28 cellular contexts compared by ENCODE assay signal in the genomic region with DNA sequence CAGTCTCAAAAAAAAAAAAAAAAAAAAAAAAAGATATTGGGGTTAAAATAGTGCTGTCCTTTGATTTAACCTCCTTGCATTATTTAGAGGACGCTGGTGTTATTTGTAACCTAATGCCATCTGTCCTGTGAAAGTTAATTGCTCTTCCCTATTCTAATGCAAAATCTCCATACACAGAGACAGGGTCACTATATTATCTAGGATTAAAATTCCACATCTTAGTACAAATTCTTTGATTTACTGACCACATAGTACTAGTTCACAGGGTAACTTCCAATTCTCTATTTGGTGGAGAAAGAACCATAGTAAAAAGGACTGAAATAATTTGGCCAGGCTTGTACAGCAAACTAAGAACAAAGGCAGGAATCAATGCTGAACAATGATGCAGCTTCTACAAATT.
"Had no signal": no experiment of that assay in that cellular context is flagged by ENCODE, and none has a peak within 500 bp of the region (broad histone marks: within the 10 kb centered on the region; RNA-seq: fewer than 3 reads in every experiment).

No MANE protein-coding gene starts in this region.

- H3K36me3 ChIP-seq: neural progenitor cell, ovary, right lobe of liver, sigmoid colon, stomach, thoracic aorta, thyroid gland, tibial nerve, upper lobe of right lung, uterus had no signal

- H3K4me1 ChIP-seq: parathyroid adenoma, psoas muscle, right lobe of liver, sigmoid colon, stomach, thyroid gland, tibial nerve, upper lobe of right lung, uterus had no signal

- H3K36me3 Mint-ChIP-seq: naive thymus-derived CD8-positive, alpha-beta T cell; natural killer cell treated with Interleukin-12 subunit alpha and Interleukin-12 subunit beta and Interleukin-15 and Interleukin-18, amount 100 ng/mL, for 72 hours; neural progenitor cell; stimulated activated effector memory CD8-positive, alpha-beta T cell treated with anti-CD3 and anti-CD28 coated beads, Interleukin-12 subunit alpha, Interleukin-12 subunit beta, amount 100 ng/mL, for 72 hours; stimulated activated naive B cell treated with anti-CD40 and anti-IgM and Interleukin-4, amounts not matched to agents 10 μg/mL and 1 μg/mL and 100 μg/mL, for 72 hours; type B pancreatic cell had no signal

- H3K4me3 Mint-ChIP-seq: naive thymus-derived CD8-positive, alpha-beta T cell; natural killer cell treated with Interleukin-12 subunit alpha and Interleukin-12 subunit beta and Interleukin-15 and Interleukin-18, amount 100 ng/mL, for 72 hours; neural progenitor cell; stimulated activated effector memory CD8-positive, alpha-beta T cell treated with anti-CD3 and anti-CD28 coated beads, Interleukin-12 subunit alpha, Interleukin-12 subunit beta, amount 100 ng/mL, for 72 hours; stimulated activated naive B cell treated with anti-CD40 and anti-IgM and Interleukin-4, amounts not matched to agents 10 μg/mL and 1 μg/mL and 100 μg/mL, for 72 hours; stimulated activated naive CD8-positive, alpha-beta T cell treated with anti-CD3 and anti-CD28 coated beads, Interleukin-15, Interleukin-2, amounts not matched to agents 100 ng/mL and 50 ng/mL, for 24 hours; type B pancreatic cell had no signal

- H3K9me3 Mint-ChIP-seq: neural progenitor cell; stimulated activated naive CD8-positive, alpha-beta T cell treated with anti-CD3 and anti-CD28 coated beads, Interleukin-15, Interleukin-2, amounts not matched to agents 100 ng/mL and 50 ng/mL, for 24 hours; type B pancreatic cell had no signal

- ATAC-seq: naive thymus-derived CD8-positive, alpha-beta T cell; natural killer cell treated with Interleukin-12 subunit alpha and Interleukin-12 subunit beta and Interleukin-15 and Interleukin-18, amount 100 ng/mL, for 72 hours; psoas muscle; right cardiac atrium; right lobe of liver; stimulated activated effector memory CD8-positive, alpha-beta T cell treated with anti-CD3 and anti-CD28 coated beads, Interleukin-12 subunit alpha, Interleukin-12 subunit beta, amount 100 ng/mL, for 72 hours; stimulated activated naive B cell treated with anti-CD40 and anti-IgM and Interleukin-4, amounts not matched to agents 10 μg/mL and 1 μg/mL and 100 μg/mL, for 72 hours; upper lobe of right lung had no signal

- DNase-seq: naive thymus-derived CD8-positive, alpha-beta T cell; occipital lobe; ovary; posterior cingulate gyrus; psoas muscle; right cardiac atrium; right lobe of liver; sigmoid colon; small intestine; stimulated activated CD4-positive, alpha-beta T cell treated with anti-CD3 and anti-CD28 coated beads, Interleukin-15, amount 100 ng/mL, for 24 hours; stimulated activated CD4-positive, alpha-beta T cell treated with anti-CD3 and anti-CD28 coated beads, Interleukin-2, amount 100 ng/mL, for 24 hours; stimulated activated CD4-positive, alpha-beta T cell treated with anti-CD3 and anti-CD28 coated beads, Interleukin-2, amount 100 ng/mL, for 48 hours; stimulated activated CD4-positive, alpha-beta T cell treated with anti-CD3 and anti-CD28 coated beads, Interleukin-4, amount 100 ng/mL, for 24 hours; stimulated activated naive B cell treated with anti-CD40 and anti-IgM and Interleukin-4, amounts not matched to agents 10 μg/mL and 1 μg/mL and 100 μg/mL, for 72 hours; stimulated activated naive CD4-positive, alpha-beta T cell treated with Interleukin-2 at 50 U/mL for 16 hours; stomach; thyroid gland; upper lobe of right lung; uterus had no signal

- H3K4me1 Mint-ChIP-seq: stimulated activated effector memory CD8-positive, alpha-beta T cell treated with anti-CD3 and anti-CD28 coated beads, Interleukin-12 subunit alpha, Interleukin-12 subunit beta, amount 100 ng/mL, for 72 hours; stimulated activated naive B cell treated with anti-CD40 and anti-IgM and Interleukin-4, amounts not matched to agents 10 μg/mL and 1 μg/mL and 100 μg/mL, for 72 hours had no signal

- H3K27ac Mint-ChIP-seq: naive thymus-derived CD8-positive, alpha-beta T cell; natural killer cell treated with Interleukin-12 subunit alpha and Interleukin-12 subunit beta and Interleukin-15 and Interleukin-18, amount 100 ng/mL, for 72 hours; neural progenitor cell; progenitor cell of endocrine pancreas; stimulated activated effector memory CD8-positive, alpha-beta T cell treated with anti-CD3 and anti-CD28 coated beads, Interleukin-12 subunit alpha, Interleukin-12 subunit beta, amount 100 ng/mL, for 72 hours; stimulated activated naive B cell treated with anti-CD40 and anti-IgM and Interleukin-4, amounts not matched to agents 10 μg/mL and 1 μg/mL and 100 μg/mL, for 72 hours; stimulated activated naive CD8-positive, alpha-beta T cell treated with anti-CD3 and anti-CD28 coated beads, Interleukin-15, Interleukin-2, amounts not matched to agents 100 ng/mL and 50 ng/mL, for 24 hours; type B pancreatic cell had no signal

- H3K27ac ChIP-seq: neural progenitor cell, ovary, parathyroid adenoma, psoas muscle, right lobe of liver, sigmoid colon, stomach, thoracic aorta, thyroid gland, tibial nerve, upper lobe of right lung, uterus had no signal

- H3K27me3 ChIP-seq: neural progenitor cell, ovary, right lobe of liver, sigmoid colon, stomach, thyroid gland, tibial nerve, upper lobe of right lung, uterus had no signal

- H3K27me3 Mint-ChIP-seq: natural killer cell treated with Interleukin-12 subunit alpha and Interleukin-12 subunit beta and Interleukin-15 and Interleukin-18, amount 100 ng/mL, for 72 hours; progenitor cell of endocrine pancreas; stimulated activated naive B cell treated with anti-CD40 and anti-IgM and Interleukin-4, amounts not matched to agents 10 μg/mL and 1 μg/mL and 100 μg/mL, for 72 hours; stimulated activated naive CD8-positive, alpha-beta T cell treated with anti-CD3 and anti-CD28 coated beads, Interleukin-15, Interleukin-2, amounts not matched to agents 100 ng/mL and 50 ng/mL, for 24 hours; type B pancreatic cell had no signal

- H3K4me3 ChIP-seq: neural progenitor cell, ovary, psoas muscle, right lobe of liver, sigmoid colon, stomach, thoracic aorta, thyroid gland, tibial nerve, upper lobe of right lung, uterus had no signal

- H3K9me3 ChIP-seq: ovary, psoas muscle, right lobe of liver, sigmoid colon, stomach, thoracic aorta, thyroid gland, tibial nerve, upper lobe of right lung, uterus had no signal
